Comparison of ENCODE assay signal across 27 cellular contexts in the genomic region with DNA sequence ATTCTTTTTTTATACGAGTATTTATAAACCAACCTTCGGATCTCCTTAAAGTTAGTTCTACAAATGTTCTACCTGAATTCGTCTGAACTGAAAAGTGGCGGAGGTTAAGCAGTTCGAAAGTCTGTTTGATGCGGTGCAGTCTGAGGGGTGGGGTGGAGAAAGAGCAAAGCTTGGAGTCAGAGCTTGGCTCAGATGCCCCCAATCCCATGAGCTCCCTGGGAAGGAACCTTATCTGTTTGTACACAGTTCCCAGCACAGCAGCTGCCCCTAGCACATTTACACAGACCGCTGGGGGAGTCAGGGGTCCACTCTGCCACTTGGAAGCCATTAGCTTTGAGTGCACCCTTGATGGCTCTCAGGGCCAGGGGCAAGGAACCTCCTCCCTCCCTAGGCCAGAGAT. TPM values are rescaled to one million over a fixed set of nuclear protein-coding genes. Genes with fewer than 3 reads are reported as not detected.
"Had no signal": no experiment of that assay in that cellular context is flagged by ENCODE, and none has a peak within 500 bp of the region (broad histone marks: within the 10 kb centered on the region; RNA-seq: fewer than 3 reads in every experiment).

No MANE protein-coding gene starts in this region.

- H3K36me3 ChIP-seq: gastrocnemius medialis, neutrophil, prostate gland, upper lobe of left lung, vagina had no signal

- H3K27me3 ChIP-seq: gastrocnemius medialis, heart left ventricle, hepatocyte, neutrophil, testis, tibial artery, upper lobe of left lung, vagina had no signal

- H3K4me1 ChIP-seq: gastrocnemius medialis, prostate gland, spleen, testis, upper lobe of left lung, vagina had no signal

- H3K27ac ChIP-seq: dorsolateral prefrontal cortex, gastrocnemius medialis, hepatocyte, neutrophil, prostate gland, skin epidermis, spleen, testis, upper lobe of left lung, vagina had no signal

- H3K36me3 Mint-ChIP-seq: memory B cell; naive B cell; natural killer cell treated with Interleukin-12 subunit alpha and Interleukin-12 subunit beta and Interleukin-15 and Interleukin-18, amount 100 ng/mL, for 72 hours; stimulated activated memory B cell treated with anti-CD40 and anti-IgM and Interleukin-4, amounts not matched to agents 10 μg/mL and 1 μg/mL and 100 μg/mL, for 72 hours had no signal

- DNase-seq: central memory CD4-positive, alpha-beta T cell; dorsolateral prefrontal cortex; effector CD4-positive, alpha-beta T cell; foreskin fibroblast; gastrocnemius medialis; heart left ventricle; kidney glomerular epithelial cell; left colon; left ventricle myocardium superior; naive B cell; spleen; stimulated activated CD4-positive, alpha-beta T cell treated with anti-CD3 and anti-CD28 coated beads, Interleukin-4, amount 100 ng/mL, for 4 hours; testis; tibial artery; upper lobe of left lung had no signal

- H3K27ac Mint-ChIP-seq: memory B cell; naive B cell; natural killer cell treated with Interleukin-12 subunit alpha and Interleukin-12 subunit beta and Interleukin-15 and Interleukin-18, amount 100 ng/mL, for 72 hours; stimulated activated memory B cell treated with anti-CD40 and anti-IgM and Interleukin-4, amounts not matched to agents 10 μg/mL and 1 μg/mL and 100 μg/mL, for 72 hours; stimulated activated naive CD8-positive, alpha-beta T cell treated with anti-CD3 and anti-CD28 coated beads, Interleukin-15, Interleukin-2, amounts not matched to agents 100 ng/mL and 50 ng/mL, for 24 hours had no signal

- H3K4me3 ChIP-seq: dorsolateral prefrontal cortex, gastrocnemius medialis, heart left ventricle, hepatocyte, lung, prostate gland, skin epidermis, spleen, testis, tibial artery, upper lobe of left lung, vagina had no signal

- H3K9me3 Mint-ChIP-seq: memory B cell; natural killer cell treated with Interleukin-12 subunit alpha and Interleukin-12 subunit beta and Interleukin-15 and Interleukin-18, amount 100 ng/mL, for 72 hours; neural crest cell; stimulated activated memory B cell treated with anti-CD40 and anti-IgM and Interleukin-4, amounts not matched to agents 10 μg/mL and 1 μg/mL and 100 μg/mL, for 72 hours; stimulated activated naive CD8-positive, alpha-beta T cell treated with anti-CD3 and anti-CD28 coated beads, Interleukin-15, Interleukin-2, amounts not matched to agents 100 ng/mL and 50 ng/mL, for 24 hours had no signal

- H3K4me1 Mint-ChIP-seq: memory B cell; naive B cell; neural crest cell; stimulated activated memory B cell treated with anti-CD40 and anti-IgM and Interleukin-4, amounts not matched to agents 10 μg/mL and 1 μg/mL and 100 μg/mL, for 72 hours had no signal

- H3K27me3 Mint-ChIP-seq: stimulated activated naive CD8-positive, alpha-beta T cell treated with anti-CD3 and anti-CD28 coated beads, Interleukin-15, Interleukin-2, amounts not matched to agents 100 ng/mL and 50 ng/mL, for 24 hours had no signal

- H3K9me3 ChIP-seq: gastrocnemius medialis, heart left ventricle, neutrophil, prostate gland, spleen, testis, tibial artery, upper lobe of left lung, vagina had no signal

- H3K4me3 Mint-ChIP-seq: memory B cell; naive B cell; natural killer cell treated with Interleukin-12 subunit alpha and Interleukin-12 subunit beta and Interleukin-15 and Interleukin-18, amount 100 ng/mL, for 72 hours; neural crest cell; stimulated activated memory B cell treated with anti-CD40 and anti-IgM and Interleukin-4, amounts not matched to agents 10 μg/mL and 1 μg/mL and 100 μg/mL, for 72 hours; stimulated activated naive CD8-positive, alpha-beta T cell treated with anti-CD3 and anti-CD28 coated beads, Interleukin-15, Interleukin-2, amounts not matched to agents 100 ng/mL and 50 ng/mL, for 24 hours had no signal

RNA-seq across cellular contexts. Expression of gene CPXM2, which starts 30.8 kb away (rescaled TPM):
- total RNA-seq: mononuclear cell; natural killer cell treated with Interleukin-12 subunit alpha and Interleukin-12 subunit beta and Interleukin-15 and Interleukin-18, amount 100 ng/mL, for 72 hours; neural crest cell had no signal
